Comparison of ENCODE assay signal across 22 cellular contexts in the genomic region with DNA sequence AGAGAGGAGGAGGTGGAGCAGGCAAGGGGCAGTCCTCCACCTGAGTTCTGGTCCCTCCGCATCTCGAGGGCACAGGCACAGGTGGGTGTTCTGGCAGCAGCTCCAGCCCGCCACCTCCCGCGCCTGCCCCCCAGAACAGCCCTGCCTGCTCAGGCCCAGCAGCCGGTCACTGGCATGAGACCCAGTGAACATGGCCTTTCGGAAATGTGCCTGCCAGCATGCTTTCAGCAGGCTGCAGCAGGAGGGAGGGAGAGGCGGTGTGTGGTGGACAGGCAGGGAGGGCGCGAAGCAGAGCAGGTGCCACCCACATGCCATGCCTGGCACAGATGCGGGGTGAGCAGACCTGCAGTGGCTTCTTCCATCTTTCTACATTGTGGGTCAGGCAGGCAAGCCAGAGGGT. TPM values are rescaled to one million over a fixed set of nuclear protein-coding genes. Genes with fewer than 3 reads are reported as not detected.
DNase-seq lines count a peak whose midpoint lies in the region; ATAC-seq, FAIRE-seq and TF ChIP-seq lines count a peak whose summit lies in the region.
"Had no signal": no experiment of that assay in that cellular context is flagged by ENCODE, and none has a peak within 500 bp of the region (broad histone marks: within the 10 kb centered on the region; RNA-seq: fewer than 3 reads in every experiment).

No MANE protein-coding gene starts in this region.

- peak; percentile 55 for DNase-seq in G401 (ENCODE audit: low spot score)
- peak; percentile 48 for DNase-seq in cerebellar cortex (ENCODE audit: low spot score)
- DNase-seq in foreskin keratinocyte: no peak
- no peak for DNase-seq in neuronal stem cell (ENCODE audit: low spot score)
- no peak for DNase-seq in NCI-H774 (lab: John Stamatoyannopoulos, UW)
- no peak for DNase-seq in kidney
- DNase-seq: Calu3; CD4-positive, alpha-beta memory T cell; COR-L47; DMS53; DMS79 treated with DMSO at 0.1 percent for 48 hours; GM23248; H9 had no signal

- H3K36me3 ChIP-seq in neuronal stem cell (replicated peaks in 1 of 2; ENCODE audit: control insufficient read depth in 2 of 2, insufficient read depth in 2 of 2, low read length in 2 of 2) (no peaks in the 10 kb centered on the region), kidney (ENCODE audit: control insufficient read depth in 1 of 2, insufficient read depth in 2 of 2, low read length in 2 of 2) (no peaks in the 10 kb centered on the region)

- intact Hi-C loops in kidney (cut with DNase I): loop anchor here (5.0 kb wide), 1 partner anchor 86 kb away; the partner anchor contains the start of gene OTOS

- H2BK5ac ChIP-seq in neuronal stem cell (ENCODE audit: low read length): no peak overlapping the region

- ATAC-seq in foreskin keratinocyte (peak; percentile 10), esophagus mucosa (no peak)
- ATAC-seq: HCT116 had no signal

- TF ChIP-seq CTCF in foreskin keratinocyte (conservative IDR thresholded peaks at IDR 0.05) (no peak), kidney (IDR thresholded peaks at IDR 0.05; ENCODE audit: borderline replicate concordance, extremely low read depth, insufficient read depth) (no peak)

- H3K23ac ChIP-seq in neuronal stem cell (ENCODE audit: low read depth, low read length, poor library complexity): peak overlapping the region; percentile 92

- H3K4me1 ChIP-seq in foreskin keratinocyte (no peaks in the 10 kb centered on the region), neuronal stem cell (ENCODE audit: control insufficient read depth in 2 of 2, insufficient read depth in 1 of 2, low read depth in 1 of 2, low read length in 2 of 2) (no peaks in the 10 kb centered on the region), kidney (ENCODE audit: control insufficient read depth in 1 of 2, insufficient read depth in 1 of 2, low read depth in 1 of 2, low read length in 2 of 2) (no peaks in the 10 kb centered on the region)

- H3K9me3 ChIP-seq in neuronal stem cell (replicated peaks in 1 of 2; ENCODE audit: control insufficient read depth in 2 of 2, insufficient read depth in 1 of 2, low read depth in 1 of 2, low read length in 2 of 2): no peaks in the 10 kb centered on the region
- H3K9me3 ChIP-seq in kidney (ENCODE audit: control insufficient read depth in 1 of 2, low read length in 2 of 2): no peaks in the 10 kb centered on the region

- peak overlapping the region; percentile 95 for H3K14ac ChIP-seq in neuronal stem cell (ENCODE audit: low read length)

- in situ Hi-C loops in G401 (cut with HindIII; ENCODE audit: low sequenced_read_pairs): no loop called here

- no peak overlapping the region for H2BK120ac ChIP-seq in neuronal stem cell (ENCODE audit: low read depth, low read length)

- peak overlapping the region; percentile 51 for H2AK5ac ChIP-seq in neuronal stem cell (ENCODE audit: low read depth, low read length)

- H2AFZ ChIP-seq in neuronal stem cell (ENCODE audit: low read length): no peak overlapping the region
- H2AFZ ChIP-seq: GM23248 had no signal

- no peak overlapping the region for H3K4me3 ChIP-seq in neuronal stem cell (ENCODE audit: low read length in 2 of 2)
- no peak overlapping the region for H3K4me3 ChIP-seq in kidney (ENCODE audit: low read length in 2 of 2)
- H3K4me3 ChIP-seq: GM23248 had no signal

- H2BK15ac ChIP-seq in neuronal stem cell (ENCODE audit: low read length): peak overlapping the region; percentile 30

- H3K18ac ChIP-seq in neuronal stem cell (ENCODE audit: low read length): peak overlapping the region; percentile 30

- no peak overlapping the region for H3K4ac ChIP-seq in neuronal stem cell (ENCODE audit: low read length)

- H3K9ac ChIP-seq in neuronal stem cell (ENCODE audit: low read depth, low read length, poor library complexity) (no peak overlapping the region), kidney (ENCODE audit: low read length in 2 of 2) (no peak overlapping the region)
- H3K9ac ChIP-seq: GM23248 had no signal

- H3K27ac ChIP-seq in foreskin keratinocyte (no peak overlapping the region), neuronal stem cell (replicated peaks; ENCODE audit: low read length) (no peak overlapping the region), kidney (ENCODE audit: low read depth in 2 of 2, low read length in 2 of 2) (no peak overlapping the region)
- H3K27ac ChIP-seq: GM23248 had no signal

- no peak for FAIRE-seq in kidney (lab: Jason Lieb, UNC)
- FAIRE-seq: G401.6, GM12892 had no signal

- H4K8ac ChIP-seq in neuronal stem cell (ENCODE audit: low read depth, low read length): no peak overlapping the region

- H2BK12ac ChIP-seq in neuronal stem cell (ENCODE audit: low read length): peak overlapping the region; percentile 80

- H4K91ac ChIP-seq in neuronal stem cell (ENCODE audit: low read depth, low read length, poor library complexity): no peak overlapping the region

- peaks cover 40% of the 10 kb centered on the region for H3K27me3 ChIP-seq in foreskin keratinocyte
- H3K27me3 ChIP-seq in neuronal stem cell (ENCODE audit: control insufficient read depth in 3 of 3, insufficient read depth in 3 of 3, low read depth in 1 of 3, low read length in 3 of 3): peaks cover 0 to 60% (median 2%) of the 10 kb centered on the region in 3 experiments

- no CpG with 5 or more reads among the region's 11 CpGs for WGBS in neuronal stem cell (ENCODE audit: extremely low coverage in 2 of 2, insufficient read length in 2 of 2, insufficient replicate concordance in 1 of 2), 2 donors

- H3K4me2 ChIP-seq in neuronal stem cell (ENCODE audit: insufficient read depth, low read length, poor library complexity, severe bottlenecking): no peak overlapping the region

- no peaks in the 10 kb centered on the region for H3K79me1 ChIP-seq in neuronal stem cell (ENCODE audit: low read depth, low read length)

RNA-seq across cellular contexts. Expression of gene OR6B3, which starts 3.4 kb away (rescaled TPM):
- total RNA-seq in G401 (2014; rRNA removed; shearing (Covaris generic)): not detected in 2 replicates
- total RNA-seq in foreskin keratinocyte (not detected in 2 replicates), kidney (not detected), esophagus mucosa (not detected)
- polyA plus RNA-seq in foreskin keratinocyte (not detected in 2 replicates), kidney (ENCODE audit: insufficient read depth, low read depth, low replicate concordance) (not detected)
- not detected for polyA plus RNA-seq in neuronal stem cell (2013, experiment 1 of 2)
- not detected for polyA plus RNA-seq in neuronal stem cell (2013, experiment 2 of 2)
- total RNA-seq: A172; A673; Calu3; CD4-positive, alpha-beta memory T cell; Daoy; GM23248; H4; H9 had no signal
- polyA plus RNA-seq: BJ; CD4-positive, alpha-beta memory T cell; GM23248 had no signal

RNA-seq across cellular contexts. Expression of gene OR6B2, which starts 26.4 kb away (rescaled TPM):
- not detected in 2 replicates for total RNA-seq in G401 (2014; rRNA removed; shearing (Covaris generic))
- not detected in 2 replicates for total RNA-seq in foreskin keratinocyte
- not detected in 2 replicates for polyA plus RNA-seq in foreskin keratinocyte
- polyA plus RNA-seq in neuronal stem cell (2013, experiment 1 of 2): not detected
- not detected for polyA plus RNA-seq in neuronal stem cell (2013, experiment 2 of 2)
- total RNA-seq in kidney: not detected
- not detected for polyA plus RNA-seq in kidney (ENCODE audit: insufficient read depth, low read depth, low replicate concordance)
- total RNA-seq in esophagus mucosa: not detected
- total RNA-seq: A172; A673; Calu3; CD4-positive, alpha-beta memory T cell; Daoy; GM23248; H4; H9 had no signal
- polyA plus RNA-seq: BJ; CD4-positive, alpha-beta memory T cell; GM23248 had no signal

RNA-seq across cellular contexts. Expression of gene NDUFA10, which starts 31.5 kb away (rescaled TPM):
- total RNA-seq in G401 (2014; rRNA removed; shearing (Covaris generic)): 274 and 297 TPM in 2 replicates
- total RNA-seq in foreskin keratinocyte (127 and 136 TPM in 2 replicates), kidney (121 TPM), esophagus mucosa (131 TPM)
- polyA plus RNA-seq in foreskin keratinocyte (94.2 and 97.7 TPM in 2 replicates), kidney (ENCODE audit: insufficient read depth, low read depth, low replicate concordance) (270 TPM)
- 59.9 TPM for polyA plus RNA-seq in neuronal stem cell (2013, experiment 1 of 2)
- 58.4 TPM for polyA plus RNA-seq in neuronal stem cell (2013, experiment 2 of 2)

Comparison
In these comparisons a context has a peak if more than half of its experiments do, and no peak if none do; other contexts are left out.
1. DNase-seq: peak in G401 (single experiment) and cerebellar cortex (single experiment); none in foreskin keratinocyte (0 of 2), neuronal stem cell (single experiment), NCI-H774 (single experiment) and kidney (single experiment).